Comparison of ENCODE assay signal across 2 cellular contexts in genomic region chr2:96142217-96143113, GRCh38.
TF ChIP-seq lines count a peak whose summit lies in the region.

No MANE protein-coding gene starts in this region.

TF ChIP-seq in WTC11, 78 proteins besides CTCF, POLR2A, EP300 and RAD21 (continued from another document):
- TF ChIP-seq PREB (CRISPR knock-in tag; IDR thresholded peaks at IDR 0.05; ENCODE audit: borderline replicate concordance) (no peak), CDX4 (CRISPR knock-in tag; IDR thresholded peaks at IDR 0.05; ENCODE audit: borderline replicate concordance) (no peak), ZSCAN18 (CRISPR knock-in tag; IDR thresholded peaks at IDR 0.05) (no peak), IRF1 (CRISPR knock-in tag; IDR thresholded peaks at IDR 0.05) (no peak), ZNF512 (CRISPR knock-in tag; IDR thresholded peaks at IDR 0.05; ENCODE audit: borderline replicate concordance) (no peak), ESRRA (CRISPR knock-in tag; IDR thresholded peaks at IDR 0.05; ENCODE audit: borderline replicate concordance) (no peak), NR1H2 (CRISPR knock-in tag; IDR thresholded peaks at IDR 0.05) (no peak), TEAD1 (CRISPR knock-in tag; IDR thresholded peaks at IDR 0.05) (no peak), USF2 (CRISPR knock-in tag; IDR thresholded peaks at IDR 0.05) (no peak), GTF2I (CRISPR knock-in tag; conservative IDR thresholded peaks at IDR 0.05) (no peak), HMGA2 (CRISPR knock-in tag; IDR thresholded peaks at IDR 0.05) (no peak), HMGXB4 (CRISPR knock-in tag; IDR thresholded peaks at IDR 0.05) (no peak), ATF3 (CRISPR knock-in tag; conservative IDR thresholded peaks at IDR 0.05) (no peak)

TF ChIP-seq in K562, 482 proteins besides CTCF, POLR2A, EP300 and RAD21 (continued from another document):
- TF ChIP-seq TFE3 (CRISPR knock-in tag; IDR thresholded peaks at IDR 0.05) (no peak), SFPQ (IDR thresholded peaks at IDR 0.05; ENCODE audit: low read depth, low read length) (no peak), FOS (IDR thresholded peaks at IDR 0.05; ENCODE audit: extremely low read depth, insufficient read length) (no peak), KLF1 (tag; IDR thresholded peaks at IDR 0.05) (no peak), ZBTB12 (CRISPR knock-in tag; IDR thresholded peaks at IDR 0.05) (no peak), EGR1 (conservative IDR thresholded peaks at IDR 0.05) (peak; percentile 75), CREM (IDR thresholded peaks at IDR 0.05; ENCODE audit: low read depth) (0 out of 2 replicates have a peak, but pooled peaks have one; percentile 31), ZNF766 (CRISPR knock-in tag; conservative IDR thresholded peaks at IDR 0.05) (no peak)
